27 cellular contexts compared by ENCODE assay signal in the genomic region with DNA sequence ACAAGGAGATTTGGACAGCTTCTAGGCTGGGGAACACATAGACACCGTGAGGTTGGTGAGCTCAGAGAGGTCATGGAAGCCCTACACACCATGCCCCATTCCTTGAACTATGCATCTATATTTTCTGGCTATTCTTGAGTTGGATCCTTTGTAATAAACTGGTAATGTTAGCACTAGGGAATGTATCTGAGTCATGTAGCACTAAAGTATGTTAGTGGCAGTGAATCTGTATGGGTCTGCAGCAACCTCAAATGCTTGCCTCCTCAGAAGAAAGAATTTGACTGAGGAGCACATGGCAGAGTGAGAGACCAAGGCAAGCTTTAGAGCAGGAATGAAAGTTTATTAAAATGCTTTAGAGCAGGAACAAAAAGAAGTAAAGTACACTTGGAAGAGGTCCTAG. TPM values are rescaled to one million over a fixed set of nuclear protein-coding genes. Genes with fewer than 3 reads are reported as not detected.
DNase-seq lines count a peak whose midpoint lies in the region; ATAC-seq, FAIRE-seq and TF ChIP-seq lines count a peak whose summit lies in the region.
"Had no signal": no experiment of that assay in that cellular context is flagged by ENCODE, and none has a peak within 500 bp of the region (broad histone marks: within the 10 kb centered on the region; RNA-seq: fewer than 3 reads in every experiment).

No MANE protein-coding gene starts in this region.

- H3K27ac Mint-ChIP-seq in astrocyte (ENCODE audit: unreplicated experiment): peak overlapping the region; percentile 99
- H3K27ac Mint-ChIP-seq: activated naive CD4-positive, alpha-beta T cell treated with anti-CD3 and anti-CD28 coated beads, Interleukin-2, amount 50 U/mL, for 72 hours; activated T-helper 17 cell treated with anti-CD3 and anti-CD28 coated beads, Interleukin-2, amount 50 U/mL, for 72 hours; CD4-positive, alpha-beta memory T cell; GM23338; T-helper 2 cell treated with Interferon-gamma antibody and Interleukin-4, amounts not matched to agents 5 μg/mL and 100 μg/mL, for 36 hours had no signal

- no peak for ATAC-seq in GM18858 (IDR thresholded peaks at IDR 0.05; ENCODE audit: unreplicated experiment)
- ATAC-seq: activated naive CD4-positive, alpha-beta T cell treated with anti-CD3 and anti-CD28 coated beads, Interleukin-2, amount 50 U/mL, for 72 hours; activated T-helper 17 cell treated with anti-CD3 and anti-CD28 coated beads, Interleukin-2, amount 50 U/mL, for 72 hours; GM23338; sciatic nerve; SK-N-SH treated with all-trans-retinoic acid at 6 μM for 48 hours had no signal

- H3K27ac ChIP-seq in astrocyte (ENCODE audit: low read depth, low read length): peak overlapping the region; percentile 39
- peak overlapping the region; percentile 75 for H3K27ac ChIP-seq in smooth muscle cell (ENCODE audit: low read depth)
- H3K27ac ChIP-seq in vagina: no peak overlapping the region
- H3K27ac ChIP-seq: esophagus squamous epithelium, stomach, transverse colon had no signal

- H2AFZ ChIP-seq in astrocyte (ENCODE audit: low read depth, low read length): no peak overlapping the region
- no peak overlapping the region for H2AFZ ChIP-seq in smooth muscle cell (ENCODE audit: low read depth)
- H2AFZ ChIP-seq: GM23338 had no signal

- H4K20me1 ChIP-seq in astrocyte (ENCODE audit: insufficient read depth, low read length) (no peaks in the 10 kb centered on the region), smooth muscle cell (ENCODE audit: low read depth) (no peaks in the 10 kb centered on the region)

- H3K27me3 ChIP-seq in astrocyte (ENCODE audit: insufficient read depth, low read length) (no peaks in the 10 kb centered on the region), smooth muscle cell (ENCODE audit: low read depth) (no peaks in the 10 kb centered on the region), vagina (no peaks in the 10 kb centered on the region)
- H3K27me3 ChIP-seq: esophagus squamous epithelium, stomach, transverse colon had no signal

- peaks cover 22% of the 10 kb centered on the region for H3K4me1 Mint-ChIP-seq in astrocyte (ENCODE audit: low read depth, unreplicated experiment)
- H3K4me1 Mint-ChIP-seq: activated T-helper 17 cell treated with anti-CD3 and anti-CD28 coated beads, Interleukin-2, amount 50 U/mL, for 72 hours; CD4-positive, alpha-beta memory T cell; GM23338; neural crest cell had no signal

- 85% methylated on average over 1 of the region's 1 CpG for WGBS in smooth muscle cell (ENCODE audit: low lambda C conversion rate)

- no peaks in the 10 kb centered on the region for H3K9me3 Mint-ChIP-seq in astrocyte (ENCODE audit: unreplicated experiment)
- H3K9me3 Mint-ChIP-seq: GM23338; neural crest cell; T-helper 2 cell treated with Interferon-gamma antibody and Interleukin-4, amounts not matched to agents 5 μg/mL and 100 μg/mL, for 36 hours had no signal

- DNase-seq in H4 (ENCODE audit: low spot score) (peak; percentile 21), astrocyte (ENCODE audit: low read depth) (peak; percentile 73), fibroblast of peridontal ligament (ENCODE audit: extremely low read depth) (peak; percentile 65), smooth muscle cell (lab: John Stamatoyannopoulos, UW; ENCODE audit: unreplicated experiment) (no peak), vagina (ENCODE audit: extremely low spot score in 2 of 2) (no peak), UCSD-AML1 (lab: John Stamatoyannopoulos, UW; ENCODE audit: unreplicated experiment) (no peak), dedifferentiated amniotic fluid mesenchymal stem cell (ENCODE audit: extremely low spot score) (no peak)
- DNase-seq: activated CD8-positive, alpha-beta memory T cell treated with anti-CD3 and anti-CD28 coated beads, Interleukin-2, amount 50 U/mL, for 4 hours; CD4-positive, alpha-beta memory T cell; esophagus squamous epithelium; head of caudate nucleus; NCI-H1694 treated with DMSO at 0.1 percent for 48 hours; NCI-H2227 treated with DMSO at 0.1 percent for 48 hours; RPMI8226; stomach; transverse colon had no signal

- H3K27me3 Mint-ChIP-seq in astrocyte (ENCODE audit: low read depth, unreplicated experiment): no peaks in the 10 kb centered on the region
- H3K27me3 Mint-ChIP-seq: activated T-helper 17 cell treated with anti-CD3 and anti-CD28 coated beads, Interleukin-2, amount 50 U/mL, for 72 hours; CD4-positive, alpha-beta memory T cell had no signal

- H3K4me2 ChIP-seq in astrocyte (ENCODE audit: low read length) (peak overlapping the region; percentile 46), smooth muscle cell (peak overlapping the region; percentile 53)
- H3K4me2 ChIP-seq: GM23338 had no signal

- H3K4me3 Mint-ChIP-seq in astrocyte (ENCODE audit: unreplicated experiment): peak overlapping the region; percentile 21
- H3K4me3 Mint-ChIP-seq: activated T-helper 17 cell treated with anti-CD3 and anti-CD28 coated beads, Interleukin-2, amount 50 U/mL, for 72 hours; CD4-positive, alpha-beta memory T cell; GM23338; neural crest cell; T-helper 2 cell treated with Interferon-gamma antibody and Interleukin-4, amounts not matched to agents 5 μg/mL and 100 μg/mL, for 36 hours had no signal

- H3K79me2 ChIP-seq in astrocyte (ENCODE audit: insufficient read depth, low read length): no peaks in the 10 kb centered on the region
- H3K79me2 ChIP-seq in smooth muscle cell (ENCODE audit: low read depth): no peaks in the 10 kb centered on the region

- H3K36me3 ChIP-seq in astrocyte (ENCODE audit: insufficient read depth, low read length) (no peaks in the 10 kb centered on the region), smooth muscle cell (ENCODE audit: low read depth) (no peaks in the 10 kb centered on the region), vagina (no peaks in the 10 kb centered on the region)
- H3K36me3 ChIP-seq: esophagus squamous epithelium, stomach, transverse colon had no signal

- H3K9ac ChIP-seq in astrocyte (ENCODE audit: low read length) (peak overlapping the region; percentile 21), smooth muscle cell (ENCODE audit: low read depth) (peak overlapping the region; percentile 28)

- H3K9me3 ChIP-seq in astrocyte (ENCODE audit: insufficient read depth, low read depth, low read length) (no peaks in the 10 kb centered on the region), smooth muscle cell (replicated peaks; ENCODE audit: low read depth) (no peaks in the 10 kb centered on the region), vagina (no peaks in the 10 kb centered on the region)
- H3K9me3 ChIP-seq: esophagus squamous epithelium, stomach, transverse colon had no signal

- H3K4me3 ChIP-seq in astrocyte (ENCODE audit: insufficient read depth, low read depth, low read length) (no peak overlapping the region), smooth muscle cell (no peak overlapping the region), vagina (no peak overlapping the region)
- H3K4me3 ChIP-seq: esophagus squamous epithelium, GM23338, stomach, transverse colon had no signal

- TF ChIP-seq POLR2A in vagina (IDR thresholded peaks at IDR 0.05): no peak

- FAIRE-seq in astrocyte (lab: Jason Lieb, UNC): no peak
- FAIRE-seq: colon had no signal

- H3K4me1 ChIP-seq in astrocyte (ENCODE audit: insufficient read depth, low read length) (peaks cover 19% of the 10 kb centered on the region), smooth muscle cell (ENCODE audit: low read depth) (no peaks in the 10 kb centered on the region), vagina (no peaks in the 10 kb centered on the region)
- H3K4me1 ChIP-seq: stomach, transverse colon had no signal

- H3F3A ChIP-seq in smooth muscle cell (ENCODE audit: low read depth): no peaks in the 10 kb centered on the region

- H3K36me3 Mint-ChIP-seq in astrocyte (ENCODE audit: low read depth, unreplicated experiment): no peaks in the 10 kb centered on the region
- H3K36me3 Mint-ChIP-seq: activated naive CD4-positive, alpha-beta T cell treated with anti-CD3 and anti-CD28 coated beads, Interleukin-2, amount 50 U/mL, for 72 hours; CD4-positive, alpha-beta memory T cell had no signal

- TF ChIP-seq CTCF in astrocyte (IDR thresholded peaks at IDR 0.05; ENCODE audit: insufficient read depth, low read depth, low read length) (no peak), smooth muscle cell (IDR thresholded peaks at IDR 0.05; ENCODE audit: borderline replicate concordance, insufficient read depth, poor library complexity, severe bottlenecking) (no peak), vagina (IDR thresholded peaks at IDR 0.05) (no peak)

- intact Hi-C loops in vagina (cut with DNase I): no loop called here

RNA-seq across cellular contexts. Expression of a gene that starts 43.7 kb away (rescaled TPM):
- 0.10 TPM in 1 of 2 replicates, not detected in the other for total RNA-seq in H4 (2014; rRNA removed; shearing (Covaris generic))
- total RNA-seq in astrocyte: 0.14 and 0.27 TPM in 2 replicates
- total RNA-seq in smooth muscle cell: 0.04 TPM in 1 of 2 replicates, not detected in the other
- polyA plus RNA-seq in smooth muscle cell: 0.06 and 1.3 TPM in 2 replicates
- total RNA-seq in vagina: not detected
- total RNA-seq: activated T-helper 17 cell treated with anti-CD3 and anti-CD28 coated beads, Interleukin-2, amount 50 U/mL, for 72 hours; CD4-positive, alpha-beta memory T cell; G401; GM23338; HT-29 had no signal
- polyA plus RNA-seq: CD4-positive, alpha-beta memory T cell had no signal

Comparison
In these comparisons a context has a peak if more than half of its experiments do, and no peak if none do; other contexts are left out.
1. DNase-seq: peak in H4 (single experiment), astrocyte (single experiment) and fibroblast of peridontal ligament (single experiment); none in smooth muscle cell (single experiment), vagina (0 of 2), UCSD-AML1 (single experiment) and dedifferentiated amniotic fluid mesenchymal stem cell (single experiment).